ENCODE assay signal across 35 cellular contexts in genomic region chr6:29591677-29592076, GRCh38. TPM values are rescaled to one million over a fixed set of nuclear protein-coding genes. Genes with fewer than 3 reads are reported as not detected.
"Had no signal": no experiment of that assay in that cellular context is flagged by ENCODE, and none has a peak within 500 bp of the region (broad histone marks: within the 10 kb centered on the region; RNA-seq: fewer than 3 reads in every experiment).

No MANE protein-coding gene starts in this region.

- H3K4me3 ChIP-seq: left lung, lower lobe of right lung, pancreas, prostate gland, sigmoid colon, spleen, testis, thyroid gland, transverse colon, upper lobe of left lung had no signal

- H3K27me3 ChIP-seq: testis, thyroid gland, upper lobe of left lung had no signal

- H3K4me1 ChIP-seq: left lung, lower lobe of right lung, pancreas, prostate gland, testis, upper lobe of left lung had no signal

- FAIRE-seq: islet of Langerhans, kidney, pancreas, small intestine, urothelium cell line had no signal

- DNase-seq: hypothalamus; immature natural killer cell; kidney; left colon; left lung; lower lobe of right lung; mammary epithelial cell; mesenchymal stem cell; naive thymus-derived CD8-positive, alpha-beta T cell; nucleus accumbens; pancreas; posterior cingulate gyrus; retina; right cardiac atrium; sigmoid colon; small intestine; spleen; stimulated activated CD4-positive, alpha-beta T cell treated with anti-CD3 and anti-CD28 coated beads, Interleukin-1b, Interleukin-23, amount 100 ng/mL, for 48 hours; stimulated activated CD4-positive, alpha-beta T cell treated with anti-CD3 and anti-CD28 coated beads, Interleukin-2, amount 100 ng/mL, for 48 hours; stimulated activated CD4-positive, alpha-beta T cell treated with anti-CD3 and anti-CD28 coated beads, Interleukin-4, amount 100 ng/mL, for 4 hours; stimulated activated CD8-positive, alpha-beta memory T cell treated with anti-CD3 and anti-CD28 coated beads, Interleukin-4, amount 100 ng/mL, for 48 hours; stimulated activated naive CD4-positive, alpha-beta T cell treated with Interleukin-2 at 50 U/mL for 16 hours; stimulated activated naive CD8-positive, alpha-beta T cell treated with anti-CD3 and anti-CD28 coated beads, Interleukin-15, amount 100 ng/mL, for 72 hours; testis; thyroid gland; transverse colon; upper lobe of left lung had no signal

- H3K27ac ChIP-seq: left lung, lower lobe of right lung, pancreas, prostate gland, sigmoid colon, spleen, testis, thyroid gland, transverse colon, upper lobe of left lung had no signal

- H3K9me3 ChIP-seq: left lung, lower lobe of right lung, pancreas, prostate gland, sigmoid colon, spleen, testis, thyroid gland, transverse colon, upper lobe of left lung had no signal

- ATAC-seq: left colon; left lung; lower lobe of right lung; naive thymus-derived CD8-positive, alpha-beta T cell; pancreas; right cardiac atrium; stimulated activated memory B cell treated with anti-CD40 and anti-IgM and Interleukin-4, amounts not matched to agents 10 μg/mL and 1 μg/mL and 100 μg/mL, for 72 hours; stimulated activated naive CD8-positive, alpha-beta T cell treated with anti-CD3 and anti-CD28 coated beads, Interleukin-15, amount 100 ng/mL, for 72 hours had no signal

- H3K36me3 ChIP-seq: left lung, lower lobe of right lung, pancreas, prostate gland, sigmoid colon, spleen, thyroid gland, transverse colon, upper lobe of left lung had no signal

RNA-seq across cellular contexts. Expression of gene OR2H2, which starts 6.8 kb away (rescaled TPM):
- total RNA-seq: kidney; left colon; left lung; liver; lower lobe of right lung; mammary epithelial cell; mucosa of gallbladder; naive thymus-derived CD8-positive, alpha-beta T cell; neural crest cell; osteoblast; pancreas; prostate gland; right cardiac atrium; sigmoid colon; spleen; thyroid gland; transverse colon; upper lobe of left lung had no signal
- polyA plus RNA-seq: immature natural killer cell; liver; mammary epithelial cell; naive thymus-derived CD8-positive, alpha-beta T cell; pancreas; right cardiac atrium; sigmoid colon; small intestine; spleen had no signal

RNA-seq across cellular contexts. Expression of gene UBD, which starts 32.1 kb away (rescaled TPM):
- total RNA-seq: mammary epithelial cell; mucosa of gallbladder; naive thymus-derived CD8-positive, alpha-beta T cell; neural crest cell; osteoblast; right cardiac atrium had no signal
- polyA plus RNA-seq: immature natural killer cell; mammary epithelial cell; naive thymus-derived CD8-positive, alpha-beta T cell had no signal

RNA-seq across cellular contexts. Expression of gene GABBR1, which starts 41.3 kb away (rescaled TPM):
- polyA plus RNA-seq: immature natural killer cell had no signal
